In the genomic region with DNA sequence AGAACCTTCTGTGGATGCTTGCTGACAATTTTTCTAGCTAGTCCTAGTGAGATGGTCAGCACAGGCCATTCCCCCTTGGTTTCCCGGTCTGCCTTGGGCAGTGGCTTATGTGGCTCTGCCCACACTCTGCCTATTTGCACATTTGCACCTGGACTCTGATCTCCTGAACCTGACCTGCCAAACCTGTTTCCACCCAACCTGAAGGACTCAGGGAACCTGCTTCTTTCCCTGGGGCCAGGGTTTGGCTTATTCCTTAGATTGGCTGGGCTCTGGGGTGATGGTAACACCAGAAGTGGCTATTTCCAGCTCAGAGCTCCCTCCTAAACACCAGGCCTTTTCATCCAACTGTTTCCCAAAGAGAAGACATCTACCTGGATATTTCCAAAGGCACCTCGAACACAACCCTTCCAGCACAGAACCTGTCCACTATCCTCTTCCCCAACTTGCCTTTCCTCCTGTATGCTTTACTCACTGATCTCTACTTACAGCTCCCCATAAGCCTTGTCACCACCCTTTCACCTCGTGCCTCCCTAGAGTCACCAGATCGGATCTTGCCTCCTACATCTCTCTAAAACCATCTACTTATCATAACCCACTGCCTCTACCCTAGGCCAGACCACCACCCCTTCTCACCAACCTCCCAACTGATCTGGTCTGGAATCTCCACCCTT, we compare ENCODE assay signal across 17 cellular contexts. TPM values are rescaled to one million over a fixed set of nuclear protein-coding genes. Genes with fewer than 3 reads are reported as not detected.
DNase-seq lines count a peak whose midpoint lies in the region; ATAC-seq and TF ChIP-seq lines count a peak whose summit lies in the region.
"Had no signal": no experiment of that assay in that cellular context is flagged by ENCODE, and none has a peak within 500 bp of the region (broad histone marks: within the 10 kb centered on the region; RNA-seq: fewer than 3 reads in every experiment).

No MANE protein-coding gene starts in this region.

- H3K9me3 Mint-ChIP-seq in activated naive CD4-positive, alpha-beta T cell treated with anti-CD3 and anti-CD28 coated beads, Interleukin-2, amount 50 U/mL, for 24 hours = no peaks in the 10 kb centered on the region
- H3K9me3 Mint-ChIP-seq: activated T-helper 2 cell treated with anti-CD3 and anti-CD28 coated beads, Interferon-gamma antibody, Interleukin-2, Interleukin-4, amounts not matched to agents 10 μg/mL and 5 μg/mL and 100 μg/mL, durations not matched to agents 14 hours and 24 hours and 36 hours; dendritic cell treated with granulocyte-macrophage colony-stimulating factor and Interleukin-4, amounts not matched to agents 40 ng/mL and 50 ng/mL, for 4 days had no signal

- H3K27me3 Mint-ChIP-seq in activated naive CD4-positive, alpha-beta T cell treated with anti-CD3 and anti-CD28 coated beads, Interleukin-2, amount 50 U/mL, for 24 hours = no peaks in the 10 kb centered on the region

- H3K27me3 ChIP-seq in body of pancreas = no peaks in the 10 kb centered on the region
- H3K27me3 ChIP-seq in lower lobe of right lung (ENCODE audit: low read depth) = no peaks in the 10 kb centered on the region
- H3K27me3 ChIP-seq in upper lobe of left lung = no peaks in the 10 kb centered on the region

- H3K27ac Mint-ChIP-seq in activated naive CD4-positive, alpha-beta T cell treated with anti-CD3 and anti-CD28 coated beads, Interleukin-2, amount 50 U/mL, for 24 hours = peak overlapping the region; percentile 42
- H3K27ac Mint-ChIP-seq: activated T-helper 2 cell treated with anti-CD3 and anti-CD28 coated beads, Interferon-gamma antibody, Interleukin-2, Interleukin-4, amounts not matched to agents 10 μg/mL and 5 μg/mL and 100 μg/mL, durations not matched to agents 14 hours and 24 hours and 36 hours; dendritic cell treated with granulocyte-macrophage colony-stimulating factor and Interleukin-4, amounts not matched to agents 40 ng/mL and 50 ng/mL, for 4 days had no signal

- H3K4me3 Mint-ChIP-seq in activated naive CD4-positive, alpha-beta T cell treated with anti-CD3 and anti-CD28 coated beads, Interleukin-2, amount 50 U/mL, for 24 hours = no peak overlapping the region
- H3K4me3 Mint-ChIP-seq: dendritic cell treated with granulocyte-macrophage colony-stimulating factor and Interleukin-4, amounts not matched to agents 40 ng/mL and 50 ng/mL, for 4 days had no signal

- H3K9me3 ChIP-seq in body of pancreas (no peaks in the 10 kb centered on the region), lower lobe of right lung (no peaks in the 10 kb centered on the region), upper lobe of left lung (no peaks in the 10 kb centered on the region)
- H3K9me3 ChIP-seq: left ventricle myocardium inferior had no signal

- H3K4me3 ChIP-seq in body of pancreas (no peak overlapping the region), lower lobe of right lung (no peak overlapping the region), upper lobe of left lung (no peak overlapping the region)
- H3K4me3 ChIP-seq: left ventricle myocardium inferior had no signal

- no peak for DNase-seq in activated naive CD4-positive, alpha-beta T cell treated with anti-CD3 and anti-CD28 coated beads, Interleukin-2, amount 50 U/mL, for 16 hours
- DNase-seq in body of pancreas (peak; percentile 78 to 89 (median 86)), lower lobe of right lung (peak; percentile 47), upper lobe of left lung (peak in 1 of 2 donors; percentile 72), DMS 273 treated with DMSO at 0.1 percent for 48 hours (lab: John Stamatoyannopoulos, UW) (no peak), left ventricle myocardium superior (no peak), dermis blood vessel endothelial cell (no peak)
- DNase-seq: H7; hypothalamus; KBM-7; left ventricle myocardium inferior; NCI-H1694; stimulated activated naive CD4-positive, alpha-beta T cell treated with Interleukin-2 at 50 U/mL for 16 hours had no signal

- H3K36me3 ChIP-seq in body of pancreas (replicated peaks in 1 of 2; ENCODE audit: insufficient read depth in 1 of 2, low read depth in 2 of 2) (no peaks in the 10 kb centered on the region), lower lobe of right lung (no peaks in the 10 kb centered on the region), upper lobe of left lung (no peaks in the 10 kb centered on the region)
- H3K36me3 ChIP-seq: left ventricle myocardium inferior had no signal

- H3K36me3 Mint-ChIP-seq in activated naive CD4-positive, alpha-beta T cell treated with anti-CD3 and anti-CD28 coated beads, Interleukin-2, amount 50 U/mL, for 24 hours = no peaks in the 10 kb centered on the region

- 52 to 56% methylated on average over 4 of the region's 4 CpGs for WGBS in body of pancreas, 2 donors
- 85 to 86% methylated on average over 4 of the region's 4 CpGs for WGBS in upper lobe of left lung, 2 donors

- intact Hi-C loops in body of pancreas (cut with DNase I) (no loop called here), lower lobe of right lung (cut with DNase I) (no loop called here), left ventricle myocardium superior (cut with micrococcal nuclease) (no loop called here)

- TF ChIP-seq POLR2A in body of pancreas (IDR thresholded peaks at IDR 0.05) (no peak), upper lobe of left lung (IDR thresholded peaks at IDR 0.05) (no peak)

- no peak for TF ChIP-seq EP300 in upper lobe of left lung (IDR thresholded peaks at IDR 0.05)

- TF ChIP-seq CTCF in body of pancreas (IDR thresholded peaks at IDR 0.05) = no peak
- no peak for TF ChIP-seq CTCF in lower lobe of right lung (IDR thresholded peaks at IDR 0.05)
- no peak for TF ChIP-seq CTCF in upper lobe of left lung (IDR thresholded peaks at IDR 0.05)

- peak; percentile 99 for ATAC-seq in body of pancreas
- peak; percentile 76 to 81 for ATAC-seq in lower lobe of right lung
- ATAC-seq in upper lobe of left lung (ENCODE audit: low FRiP score in 2 of 2) = peak; percentile 37 to 73
- ATAC-seq in left ventricle myocardium superior = no peak
- ATAC-seq: Right ventricle myocardium inferior had no signal

- H3K27ac ChIP-seq in body of pancreas (peak overlapping the region; percentile 30 to 66 (median 50)), lower lobe of right lung (no peak overlapping the region), upper lobe of left lung (no peak overlapping the region)
- H3K27ac ChIP-seq: left ventricle myocardium inferior had no signal

- H3K4me1 ChIP-seq in body of pancreas (peaks cover 22% of the 10 kb centered on the region), lower lobe of right lung (no peaks in the 10 kb centered on the region), upper lobe of left lung (peaks cover 0 to under 1% (median 0%) of the 10 kb centered on the region in 4 donors)

- peaks cover 19% of the 10 kb centered on the region for H3K4me1 Mint-ChIP-seq in activated naive CD4-positive, alpha-beta T cell treated with anti-CD3 and anti-CD28 coated beads, Interleukin-2, amount 50 U/mL, for 24 hours

RNA-seq across cellular contexts. Expression of gene MTA3, which starts 5.8 kb away (rescaled TPM):
- total RNA-seq in body of pancreas = 10 to 100 TPM; 23.1 to 31.1 TPM
- total RNA-seq in lower lobe of right lung = 23.5 TPM
- total RNA-seq in upper lobe of left lung = 10 to 100 TPM; 18.2 to 59.7 (median 27.0) TPM
- 17.6 TPM for total RNA-seq in left ventricle myocardium superior
- total RNA-seq in dermis blood vessel endothelial cell = 31.0 and 32.9 TPM in 2 replicates

Comparison
In these comparisons a context has a peak if more than half of its experiments do, and no peak if none do; other contexts are left out.
1. DNase-seq: peak in body of pancreas (4 of 4) and lower lobe of right lung (single experiment); none in activated naive CD4-positive, alpha-beta T cell treated with anti-CD3 and anti-CD28 coated beads, Interleukin-2, amount 50 U/mL, for 16 hours (single experiment), DMS 273 treated with DMSO at 0.1 percent for 48 hours (single experiment), left ventricle myocardium superior (single experiment) and dermis blood vessel endothelial cell (single experiment).
2. H3K27ac ChIP-seq: peak in body of pancreas (4 of 4); none in lower lobe of right lung (single experiment) and upper lobe of left lung (0 of 4).